8 cellular contexts compared by ENCODE assay signal in genomic region chr1:156146006-156146748, GRCh38. TPM values are rescaled to one million over a fixed set of nuclear protein-coding genes. Genes with fewer than 3 reads are reported as not detected.
A peak's percentile ranks its signal among the peaks of the same experiment; 100 is the strongest.
DNase-seq lines count a peak whose midpoint lies in the region; ATAC-seq and TF ChIP-seq lines count a peak whose summit lies in the region.

No MANE protein-coding gene starts in this region.

- H3K4me1 Mint-ChIP-seq in neural progenitor cell: peaks cover 43% of the 10 kb centered on the region

- H3K4me3 Mint-ChIP-seq in neural progenitor cell: peak overlapping the region; percentile 74

- ATAC-seq in DND-41 (ENCODE audit: insufficient read depth, low read depth) (peak; percentile 85), GM21390 (IDR thresholded peaks at IDR 0.05; ENCODE audit: unreplicated experiment) (no peak), GM18517 (IDR thresholded peaks at IDR 0.05; ENCODE audit: unreplicated experiment) (no peak)

- H3K79me2 ChIP-seq in DND-41 (ENCODE audit: insufficient read depth, low read length) (no peaks in the 10 kb centered on the region), neural progenitor cell (ENCODE audit: low read depth) (no peaks in the 10 kb centered on the region)

- H3K4me3 ChIP-seq in DND-41 (ENCODE audit: low read depth in 1 of 2, low read length in 2 of 2): no peak overlapping the region
- peak overlapping the region; percentile 18 for H3K4me3 ChIP-seq in HUES64 (ENCODE audit: low read length)
- no peak overlapping the region for H3K4me3 ChIP-seq in fibroblast of the aortic adventitia (ENCODE audit: low read depth, low read length)
- H3K4me3 ChIP-seq in neural progenitor cell: peak overlapping the region; percentile 22

- H3K9ac ChIP-seq in DND-41 (ENCODE audit: low read depth, low read length) (no peak overlapping the region), HUES64 (ENCODE audit: low read depth, low read length) (no peak overlapping the region), neural progenitor cell (no peak overlapping the region)

- peak overlapping the region; percentile 54 for H3K27ac Mint-ChIP-seq in neural progenitor cell

- WGBS in HUES64: 31% methylated on average over 13 of the region's 13 CpGs

- no peaks in the 10 kb centered on the region for H3K9me3 Mint-ChIP-seq in neural progenitor cell

- H4K20me1 ChIP-seq in DND-41 (ENCODE audit: insufficient read depth, low read length) (no peaks in the 10 kb centered on the region), neural progenitor cell (ENCODE audit: low read depth) (no peaks in the 10 kb centered on the region)

- H2AFZ ChIP-seq in DND-41 (ENCODE audit: low read depth, low read length) (no peak overlapping the region), neural progenitor cell (replicated peaks) (peak overlapping the region; percentile 53)

- no peak overlapping the region for H3K4me2 ChIP-seq in DND-41 (ENCODE audit: insufficient read depth, low read length)
- peak overlapping the region; percentile 67 for H3K4me2 ChIP-seq in neural progenitor cell

- H3K36me3 ChIP-seq in DND-41 (ENCODE audit: insufficient read depth, low read length) (no peaks in the 10 kb centered on the region), HUES64 (ENCODE audit: insufficient read depth, low read length) (no peaks in the 10 kb centered on the region), neural progenitor cell (no peaks in the 10 kb centered on the region)

- H3F3A ChIP-seq in neural progenitor cell (ENCODE audit: low read depth): peaks cover 23% of the 10 kb centered on the region

- peaks cover 11% of the 10 kb centered on the region for H3K27me3 Mint-ChIP-seq in neural progenitor cell (ENCODE audit: insufficient read depth, low read depth)

- no peaks in the 10 kb centered on the region for H3K36me3 Mint-ChIP-seq in neural progenitor cell

- no peak overlapping the region for H3K27ac ChIP-seq in DND-41 (ENCODE audit: low read length)
- H3K27ac ChIP-seq in HUES64 (ENCODE audit: low read depth, low read length): peak overlapping the region; percentile 15; the same call in 1 of the 2 replicates
- no peak overlapping the region for H3K27ac ChIP-seq in neural progenitor cell

- H3K9me3 ChIP-seq in DND-41 (ENCODE audit: insufficient read depth, low read length, severe bottlenecking): no peaks in the 10 kb centered on the region
- no peaks in the 10 kb centered on the region for H3K9me3 ChIP-seq in HUES64 (ENCODE audit: insufficient read depth, low read depth, low read length)
- H3K9me3 ChIP-seq in neural progenitor cell (ENCODE audit: low read depth): no peaks in the 10 kb centered on the region

- no peaks in the 10 kb centered on the region for H3K4me1 ChIP-seq in DND-41 (ENCODE audit: insufficient read depth, low read length)
- peaks cover 42% of the 10 kb centered on the region for H3K4me1 ChIP-seq in HUES64 (ENCODE audit: insufficient read depth, low read length)
- peaks cover 40% of the 10 kb centered on the region for H3K4me1 ChIP-seq in neural progenitor cell

- TF ChIP-seq CTCF in DND-41 (IDR thresholded peaks at IDR 0.05; ENCODE audit: borderline replicate concordance, extremely low read depth, low read length, poor library complexity, severe bottlenecking) (peak; percentile 68), fibroblast of the aortic adventitia (IDR thresholded peaks at IDR 0.05; ENCODE audit: insufficient read depth, low read length) (peak; percentile 66), neural progenitor cell (IDR thresholded peaks at IDR 0.05) (peak; percentile 66)

- H3K27me3 ChIP-seq in DND-41 (ENCODE audit: insufficient read depth, low read length, poor library complexity): peaks cover 5% of the 10 kb centered on the region
- no peaks in the 10 kb centered on the region for H3K27me3 ChIP-seq in HUES64 (ENCODE audit: insufficient read depth, low read length)
- H3K27me3 ChIP-seq in neural progenitor cell: peaks cover 5% of the 10 kb centered on the region

- DNase-seq in DND-41 (peak; percentile 40), NCI-H82 (lab: John Stamatoyannopoulos, UW) (peak; percentile 94), fibroblast of the aortic adventitia (ENCODE audit: low read depth) (peak; percentile 95), neural progenitor cell (ENCODE audit: low spot score) (peak; percentile 68)
- peak; percentile 65 to 66 for DNase-seq in activated T-cell treated with anti-CD3 and anti-CD28 coated beads, Interleukin-2, amount 50 U/mL, for 48 hours

RNA-seq across cellular contexts. Expression of gene SEMA4A, which starts 7.2 kb away (rescaled TPM):
- 5.7 TPM for polyA plus RNA-seq in HUES64 (2013, experiment 1 of 2)
- 4.9 TPM for polyA plus RNA-seq in HUES64 (2013, experiment 2 of 2)
- total RNA-seq in fibroblast of the aortic adventitia (ENCODE audit: low replicate concordance): 1.4 and 3.2 TPM in 2 replicates
- total RNA-seq in neural progenitor cell (ENCODE audit: low replicate concordance): 0.69 and 1.8 TPM in 2 replicates

RNA-seq across cellular contexts. Expression of gene LMNA, which starts 31.7 kb away (rescaled TPM):
- 30.5 TPM for polyA plus RNA-seq in HUES64 (2013, experiment 1 of 2)
- 31.3 TPM for polyA plus RNA-seq in HUES64 (2013, experiment 2 of 2)
- total RNA-seq in fibroblast of the aortic adventitia (ENCODE audit: low replicate concordance): 502 and 1,039 TPM in 2 replicates
- 20.5 and 35.8 TPM in 2 replicates for total RNA-seq in neural progenitor cell (ENCODE audit: low replicate concordance)

RNA-seq across cellular contexts. Expression of gene SLC25A44, which starts 47.7 kb away (rescaled TPM):
- polyA plus RNA-seq in HUES64 (2013, experiment 1 of 2): 19.3 TPM
- polyA plus RNA-seq in HUES64 (2013, experiment 2 of 2): 20.0 TPM
- total RNA-seq in fibroblast of the aortic adventitia (ENCODE audit: low replicate concordance) (13.8 and 14.5 TPM in 2 replicates), neural progenitor cell (ENCODE audit: low replicate concordance) (4.6 and 9.4 TPM in 2 replicates)

Comparison
In these comparisons a context has a peak if more than half of its experiments do, and no peak if none do; other contexts are left out.
1. DNase-seq: peak in every context shown above with its lines; median percentile 95 in fibroblast of the aortic adventitia; 94 in NCI-H82; 68 in neural progenitor cell; 66 in activated T-cell treated with anti-CD3 and anti-CD28 coated beads, Interleukin-2, amount 50 U/mL, for 48 hours; 40 in DND-41.
2. H3K4me3 ChIP-seq: peak in HUES64 (single experiment) and neural progenitor cell (single experiment); none in DND-41 (0 of 2) and fibroblast of the aortic adventitia (single experiment).
3. RNA of gene LMNA, which starts 31.7 kb away (total RNA-seq): 502 to 1,039 TPM in fibroblast of the aortic adventitia; 20.5 to 35.8 TPM in neural progenitor cell; every median in the first group is over 10 times any median in the second.
4. Peak in every context shown above with its lines, with median percentiles within 50 percentile points of each other: CTCF ChIP-seq.